ENCODE assay signal across 1 cellular context in genomic region chr2:228039752-228040534, GRCh38.
TF ChIP-seq lines count a peak whose summit lies in the region.

No MANE protein-coding gene starts in this region.

TF ChIP-seq in GM12878, 131 proteins besides CTCF, POLR2A, EP300 and RAD21 (continued from another document):
- no peak for TF ChIP-seq BCL3 (IDR thresholded peaks at IDR 0.05; ENCODE audit: borderline replicate concordance, insufficient read depth, low read depth, low read length, poor library complexity, severe bottlenecking)
- TF ChIP-seq SMC3 (IDR thresholded peaks at IDR 0.05; ENCODE audit: borderline replicate concordance, low read length), result peak; percentile 46; the same call in 1 of the 2 replicates
TF ChIP-seq in GM12878: peak in this region for 1.
